ENCODE assay signal across 1 cellular context in the genomic region with DNA sequence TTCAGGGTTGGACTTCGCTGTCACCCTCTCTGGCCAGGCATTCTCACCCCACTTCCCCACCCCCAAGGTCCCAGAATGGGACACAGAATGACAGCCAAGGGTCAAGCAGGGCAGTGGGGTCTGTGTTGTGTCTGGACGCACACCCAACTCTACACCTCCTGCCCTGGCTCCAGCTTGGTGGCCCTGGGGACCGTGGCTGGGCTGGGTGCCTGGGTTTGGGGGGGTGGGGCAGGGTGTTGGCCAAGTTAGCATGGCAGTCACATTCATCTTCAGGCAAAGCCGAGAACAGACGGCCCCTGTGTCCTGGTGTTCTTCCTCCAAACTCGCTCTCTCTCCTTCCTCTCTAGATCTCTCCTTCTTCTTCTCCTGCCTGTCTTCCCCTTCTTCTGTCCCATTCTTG.
TF ChIP-seq lines count a peak whose summit lies in the region.

No MANE protein-coding gene starts in this region.

TF ChIP-seq in IMR-90, 13 proteins besides CTCF, POLR2A, EP300 and RAD21:
- TF ChIP-seq MAFK (IDR thresholded peaks at IDR 0.05; ENCODE audit: low read depth, low read length), result no peak
- TF ChIP-seq SMC3 (IDR thresholded peaks at IDR 0.05; ENCODE audit: low read depth, low read length), result no peak
- no peak for TF ChIP-seq BHLHE40 (IDR thresholded peaks at IDR 0.05; ENCODE audit: low read depth, low read length)
- no peak for TF ChIP-seq MAZ (IDR thresholded peaks at IDR 0.05; ENCODE audit: borderline replicate concordance, low read depth, low read length)
- no peak for TF ChIP-seq FOS (IDR thresholded peaks at IDR 0.05; ENCODE audit: low read depth, low read length)
- no peak for TF ChIP-seq RCOR1 (IDR thresholded peaks at IDR 0.05; ENCODE audit: insufficient replicate concordance, low read length)
